Comparison of ENCODE assay signal across 8 cellular contexts in genomic region chr7:111763221-111763791, GRCh38.
DNase-seq lines count a peak whose midpoint lies in the region; ATAC-seq and TF ChIP-seq lines count a peak whose summit lies in the region.

No MANE protein-coding gene starts in this region.

- H3K4me3 ChIP-seq in HAP-1, result no peak overlapping the region
- no peak overlapping the region for H3K4me3 ChIP-seq in brain microvascular endothelial cell (ENCODE audit: low read depth, low read length)
- no peak overlapping the region for H3K4me3 ChIP-seq in left lung

- intact Hi-C loops in left lung (cut with DNase I), result no loop called here

- H3K27ac ChIP-seq in brain microvascular endothelial cell, result no peak overlapping the region
- H3K27ac ChIP-seq in left lung, result no peak overlapping the region

- in situ Hi-C loops in HAP-1 (cut with MboI; ENCODE audit: low sequenced_read_pairs), result loop anchor here (25.0 kb wide), 1 partner anchor 1124 kb away; no protein-coding TSS in a partner anchor
- in situ Hi-C loops in brain microvascular endothelial cell (cut with HindIII; ENCODE audit: low pct_ligation_motif_present, low sequenced_read_pairs), result loop anchor here (25.0 kb wide), 1 partner anchor 649 kb away; no protein-coding TSS in a partner anchor

- peak; percentile 55 for DNase-seq in DMS 273 treated with DMSO at 0.1 percent for 48 hours (lab: John Stamatoyannopoulos, UW)
- peak; percentile 54 to 57 for DNase-seq in HAP-1 (ENCODE audit: low spot score in 2 of 2)
- peak; percentile 28 for DNase-seq in NCI-H345 (lab: John Stamatoyannopoulos, UW)
- DNase-seq in brain microvascular endothelial cell, result peak; percentile 38
- no peak for DNase-seq in left lung
- DNase-seq in stimulated activated naive CD8-positive, alpha-beta T cell treated with anti-CD3 and anti-CD28 coated beads, Interleukin-15, Interleukin-2, amounts not matched to agents 100 U/mL and 50 U/mL, for 24 hours, result no peak
- no peak for DNase-seq in cerebellar nuclear complex (lab: John Stamatoyannopoulos, UW)

- H3K27me3 ChIP-seq in HAP-1 (ENCODE audit: low read depth) (no peaks in the 10 kb centered on the region), brain microvascular endothelial cell (replicated peaks) (no peaks in the 10 kb centered on the region), left lung (no peaks in the 10 kb centered on the region)

- peak; percentile 59 for TF ChIP-seq CTCF in brain microvascular endothelial cell (IDR thresholded peaks at IDR 0.05; ENCODE audit: low read depth, low read length, missing control alignments)
- TF ChIP-seq CTCF in left lung (IDR thresholded peaks at IDR 0.05), result peak; percentile 37 to 45

- peak; percentile 72 for ATAC-seq in left lung
- no peak for ATAC-seq in GM18861 (IDR thresholded peaks at IDR 0.05; ENCODE audit: unreplicated experiment)
- no peak for ATAC-seq in stimulated activated naive CD8-positive, alpha-beta T cell treated with anti-CD3 and anti-CD28 coated beads, Interleukin-15, Interleukin-2, amounts not matched to agents 100 U/mL and 50 U/mL, for 24 hours

- H3K4me1 ChIP-seq in HAP-1 (no peaks in the 10 kb centered on the region; the same call in 1 of the 2 replicates), left lung (no peaks in the 10 kb centered on the region)

- H3K36me3 ChIP-seq in HAP-1 (replicated peaks), result no peaks in the 10 kb centered on the region
- peaks cover 3% of the 10 kb centered on the region for H3K36me3 ChIP-seq in brain microvascular endothelial cell (replicated peaks)
- peaks cover 0 to 24% of the 10 kb centered on the region in 2 donors for H3K36me3 ChIP-seq in left lung

- H3K9me3 ChIP-seq in HAP-1, result no peaks in the 10 kb centered on the region
- H3K9me3 ChIP-seq in left lung, result no peaks in the 10 kb centered on the region

Comparison
In these comparisons a context has a peak if more than half of its experiments do, and no peak if none do; other contexts are left out.
1. DNase-seq: peak in DMS 273 treated with DMSO at 0.1 percent for 48 hours (single experiment), HAP-1 (2 of 2), NCI-H345 (single experiment) and brain microvascular endothelial cell (single experiment); none in left lung (0 of 2), stimulated activated naive CD8-positive, alpha-beta T cell treated with anti-CD3 and anti-CD28 coated beads, Interleukin-15, Interleukin-2, amounts not matched to agents 100 U/mL and 50 U/mL, for 24 hours (single experiment) and cerebellar nuclear complex (0 of 2).